24 cellular contexts compared by ENCODE assay signal in genomic region chrX:69051901-69052300, GRCh38.
DNase-seq lines count a peak whose midpoint lies in the region; ATAC-seq, FAIRE-seq and TF ChIP-seq lines count a peak whose summit lies in the region.
"Had no signal": no experiment of that assay in that cellular context is flagged by ENCODE, and none has a peak within 500 bp of the region (broad histone marks: within the 10 kb centered on the region; RNA-seq: fewer than 3 reads in every experiment).

No MANE protein-coding gene starts in this region.

- H3K4me1 ChIP-seq in lung (ENCODE audit: control insufficient read depth in 2 of 2, insufficient read depth in 2 of 2, low read length in 2 of 2) (no peaks in the 10 kb centered on the region), kidney (ENCODE audit: control insufficient read depth in 1 of 2, insufficient read depth in 1 of 2, low read depth in 1 of 2, low read length in 2 of 2) (no peaks in the 10 kb centered on the region), endodermal cell (ENCODE audit: control insufficient read depth, insufficient read depth, low read length) (no peaks in the 10 kb centered on the region), stomach (no peaks in the 10 kb centered on the region)
- H3K4me1 ChIP-seq: SJSA1 had no signal

- WGBS in lung, 2 donors: 77 to 87% methylated on average over 3 of the region's 3 CpGs
- WGBS in endodermal cell (ENCODE audit: insufficient coverage in 1 of 2, insufficient read length in 1 of 2), 2 experiments: 87% methylated on average over 3 of the region's 3 CpGs
- WGBS in stomach, 5 donors: 66 to 75% (median 71%) methylated on average over 2 to 3 of the region's 3 CpGs

- H3K9me3 ChIP-seq in lung (ENCODE audit: control insufficient read depth in 2 of 2, insufficient read depth in 1 of 2, low read length in 1 of 2) (peaks cover 0 to 8% of the 10 kb centered on the region in 2 donors), kidney (ENCODE audit: control insufficient read depth in 1 of 2, low read length in 2 of 2) (no peaks in the 10 kb centered on the region), endodermal cell (ENCODE audit: control insufficient read depth, low read length) (no peaks in the 10 kb centered on the region), stomach (peaks cover 0 to 3% (median 0%) of the 10 kb centered on the region in 4 donors)
- H3K9me3 ChIP-seq: SJSA1 had no signal

- no peak overlapping the region for H3K27ac Mint-ChIP-seq in endodermal cell
- H3K27ac Mint-ChIP-seq: CD14-positive monocyte, H9, IgD-negative memory B cell had no signal

- no peaks in the 10 kb centered on the region for H3K4me1 Mint-ChIP-seq in endodermal cell
- H3K4me1 Mint-ChIP-seq: CD14-positive monocyte, H9, IgD-negative memory B cell had no signal

- no peak overlapping the region for H3K4me3 Mint-ChIP-seq in endodermal cell
- H3K4me3 Mint-ChIP-seq: CD14-positive monocyte, H9, IgD-negative memory B cell had no signal

- no peak for FAIRE-seq in kidney (lab: Jason Lieb, UNC)
- FAIRE-seq: HTR-8/SVneo had no signal

- peak; percentile 90 for ATAC-seq in GM18868 (IDR thresholded peaks at IDR 0.05; ENCODE audit: unreplicated experiment)
- peak; percentile 72 for ATAC-seq in HG02588 (IDR thresholded peaks at IDR 0.05; ENCODE audit: unreplicated experiment)
- peak; percentile 59 for ATAC-seq in HG03442 (IDR thresholded peaks at IDR 0.05; ENCODE audit: unreplicated experiment)
- ATAC-seq in lung (ENCODE audit: insufficient read depth, low FRiP score): no peak

- TF ChIP-seq POLR2A in stomach (IDR thresholded peaks at IDR 0.05): no peak

- H3K27me3 Mint-ChIP-seq in endodermal cell (ENCODE audit: insufficient read depth): no peaks in the 10 kb centered on the region
- H3K27me3 Mint-ChIP-seq: IgD-negative memory B cell had no signal

- H3K36me3 ChIP-seq in lung (ENCODE audit: control insufficient read depth in 2 of 2, insufficient read depth in 2 of 2, low read length in 2 of 2) (no peaks in the 10 kb centered on the region), kidney (ENCODE audit: control insufficient read depth in 1 of 2, insufficient read depth in 2 of 2, low read length in 2 of 2) (no peaks in the 10 kb centered on the region), endodermal cell (ENCODE audit: control insufficient read depth, insufficient read depth, low read length) (no peaks in the 10 kb centered on the region), stomach (no peaks in the 10 kb centered on the region)
- H3K36me3 ChIP-seq: SJSA1 had no signal

- H3K9ac ChIP-seq in kidney (ENCODE audit: low read length in 2 of 2) (no peak overlapping the region), endodermal cell (ENCODE audit: extremely low read depth, low read length, poor library complexity, severe bottlenecking) (no peak overlapping the region)

- intact Hi-C loops in kidney (cut with DNase I) (no loop called here), stomach (cut with DNase I; ENCODE audit: low total_unique reads) (no loop called here)

- H3K9me3 Mint-ChIP-seq in endodermal cell: peaks cover 29% of the 10 kb centered on the region
- H3K9me3 Mint-ChIP-seq: IgD-negative memory B cell had no signal

- no peak for TF ChIP-seq EP300 in stomach (IDR thresholded peaks at IDR 0.05)

- peak; percentile 14 for DNase-seq in lung (ENCODE audit: low spot score)
- DNase-seq in kidney: no peak
- no peak for DNase-seq in endodermal cell
- no peak for DNase-seq in stomach
- DNase-seq: AML-193; DMS 273 treated with DMSO at 0.1 percent for 48 hours; GF-D8; Kasumi-1; MM.1S; NCI-H187 treated with DMSO at 0.1 percent for 48 hours; NCI-H446; NCI-H69; NK-92 treated with Interleukin-12 subunit alpha and Interleukin-12 subunit beta, amount 100 ng/mL, for 24 hours; PC-9; SW 1271 had no signal

- H3K4me3 ChIP-seq in lung: no peak overlapping the region
- no peak overlapping the region for H3K4me3 ChIP-seq in kidney (ENCODE audit: low read length in 2 of 2)
- no peak overlapping the region for H3K4me3 ChIP-seq in endodermal cell (ENCODE audit: low read length)
- H3K4me3 ChIP-seq in stomach: no peak overlapping the region
- H3K4me3 ChIP-seq: PC-9, SJSA1 had no signal

- H3K27me3 ChIP-seq in lung (ENCODE audit: control insufficient read depth, insufficient read depth): peaks cover 5% of the 10 kb centered on the region
- no peaks in the 10 kb centered on the region for H3K27me3 ChIP-seq in endodermal cell (ENCODE audit: control insufficient read depth, insufficient read depth, low read length, poor library complexity, severe bottlenecking)
- H3K27me3 ChIP-seq in stomach: peaks cover 0 to 18% (median 0%) of the 10 kb centered on the region in 3 donors
- H3K27me3 ChIP-seq: SJSA1 had no signal

- no peak for TF ChIP-seq CTCF in lung (IDR thresholded peaks at IDR 0.05; ENCODE audit: control extremely low read depth, extremely low read depth)
- no peak for TF ChIP-seq CTCF in kidney (IDR thresholded peaks at IDR 0.05; ENCODE audit: borderline replicate concordance, extremely low read depth, insufficient read depth)
- TF ChIP-seq CTCF in endodermal cell (conservative IDR thresholded peaks at IDR 0.05): no peak
- TF ChIP-seq CTCF in stomach (IDR thresholded peaks at IDR 0.05): no peak

- H3K27ac ChIP-seq in lung (ENCODE audit: low read depth in 1 of 2, low read length in 1 of 2) (no peak overlapping the region), kidney (ENCODE audit: low read depth in 2 of 2, low read length in 2 of 2) (no peak overlapping the region), endodermal cell (ENCODE audit: low read depth, low read length) (no peak overlapping the region), stomach (no peak overlapping the region)
- H3K27ac ChIP-seq: HL-60, PC-9, SJSA1 had no signal

- H3K36me3 Mint-ChIP-seq in endodermal cell (ENCODE audit: low read depth): no peaks in the 10 kb centered on the region
- H3K36me3 Mint-ChIP-seq: CD14-positive monocyte, IgD-negative memory B cell had no signal
